Comparison of ENCODE assay signal across 1 cellular context in the genomic region with DNA sequence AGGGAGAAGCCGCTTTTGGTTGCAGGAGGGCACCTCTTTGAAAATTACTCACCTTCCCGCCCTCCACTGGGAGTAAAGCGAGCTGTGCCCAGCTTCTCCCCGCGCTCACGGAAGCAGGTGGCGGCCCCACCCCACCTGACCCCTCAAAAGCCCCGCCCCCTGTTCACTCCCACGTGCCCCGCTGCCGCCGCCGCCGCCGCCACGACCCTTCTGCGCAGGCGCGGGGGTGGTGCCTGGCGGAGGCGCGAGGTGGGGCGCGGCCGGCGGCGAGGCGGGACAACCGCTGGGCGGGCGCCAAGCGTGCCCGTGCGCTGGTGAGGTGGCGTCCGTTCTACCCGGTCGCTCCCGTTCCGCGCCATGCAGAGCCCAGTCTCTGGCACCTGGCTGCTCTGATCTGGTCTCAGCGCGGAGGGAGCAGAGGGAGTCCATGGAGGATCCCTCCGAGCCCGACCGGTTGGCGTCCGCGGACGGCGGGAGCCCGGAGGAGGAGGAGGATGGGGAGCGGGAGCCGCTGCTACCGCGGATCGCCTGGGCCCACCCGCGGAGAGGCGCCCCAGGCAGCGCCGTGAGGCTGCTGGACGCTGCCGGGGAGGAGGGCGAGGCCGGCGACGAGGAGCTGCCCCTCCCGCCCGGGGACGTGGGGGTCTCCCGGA.
TF ChIP-seq lines count a peak whose summit lies in the region.

Gene PI4K2B (plus strand): TSS at position 297 of the 653 bp plus-strand sequence. CDS start 131 bp downstream, at position 428.

TF ChIP-seq in K562, 482 proteins besides CTCF, POLR2A, EP300 and RAD21 (continued from another document and continues in another):
- TF ChIP-seq, protein P1, sequence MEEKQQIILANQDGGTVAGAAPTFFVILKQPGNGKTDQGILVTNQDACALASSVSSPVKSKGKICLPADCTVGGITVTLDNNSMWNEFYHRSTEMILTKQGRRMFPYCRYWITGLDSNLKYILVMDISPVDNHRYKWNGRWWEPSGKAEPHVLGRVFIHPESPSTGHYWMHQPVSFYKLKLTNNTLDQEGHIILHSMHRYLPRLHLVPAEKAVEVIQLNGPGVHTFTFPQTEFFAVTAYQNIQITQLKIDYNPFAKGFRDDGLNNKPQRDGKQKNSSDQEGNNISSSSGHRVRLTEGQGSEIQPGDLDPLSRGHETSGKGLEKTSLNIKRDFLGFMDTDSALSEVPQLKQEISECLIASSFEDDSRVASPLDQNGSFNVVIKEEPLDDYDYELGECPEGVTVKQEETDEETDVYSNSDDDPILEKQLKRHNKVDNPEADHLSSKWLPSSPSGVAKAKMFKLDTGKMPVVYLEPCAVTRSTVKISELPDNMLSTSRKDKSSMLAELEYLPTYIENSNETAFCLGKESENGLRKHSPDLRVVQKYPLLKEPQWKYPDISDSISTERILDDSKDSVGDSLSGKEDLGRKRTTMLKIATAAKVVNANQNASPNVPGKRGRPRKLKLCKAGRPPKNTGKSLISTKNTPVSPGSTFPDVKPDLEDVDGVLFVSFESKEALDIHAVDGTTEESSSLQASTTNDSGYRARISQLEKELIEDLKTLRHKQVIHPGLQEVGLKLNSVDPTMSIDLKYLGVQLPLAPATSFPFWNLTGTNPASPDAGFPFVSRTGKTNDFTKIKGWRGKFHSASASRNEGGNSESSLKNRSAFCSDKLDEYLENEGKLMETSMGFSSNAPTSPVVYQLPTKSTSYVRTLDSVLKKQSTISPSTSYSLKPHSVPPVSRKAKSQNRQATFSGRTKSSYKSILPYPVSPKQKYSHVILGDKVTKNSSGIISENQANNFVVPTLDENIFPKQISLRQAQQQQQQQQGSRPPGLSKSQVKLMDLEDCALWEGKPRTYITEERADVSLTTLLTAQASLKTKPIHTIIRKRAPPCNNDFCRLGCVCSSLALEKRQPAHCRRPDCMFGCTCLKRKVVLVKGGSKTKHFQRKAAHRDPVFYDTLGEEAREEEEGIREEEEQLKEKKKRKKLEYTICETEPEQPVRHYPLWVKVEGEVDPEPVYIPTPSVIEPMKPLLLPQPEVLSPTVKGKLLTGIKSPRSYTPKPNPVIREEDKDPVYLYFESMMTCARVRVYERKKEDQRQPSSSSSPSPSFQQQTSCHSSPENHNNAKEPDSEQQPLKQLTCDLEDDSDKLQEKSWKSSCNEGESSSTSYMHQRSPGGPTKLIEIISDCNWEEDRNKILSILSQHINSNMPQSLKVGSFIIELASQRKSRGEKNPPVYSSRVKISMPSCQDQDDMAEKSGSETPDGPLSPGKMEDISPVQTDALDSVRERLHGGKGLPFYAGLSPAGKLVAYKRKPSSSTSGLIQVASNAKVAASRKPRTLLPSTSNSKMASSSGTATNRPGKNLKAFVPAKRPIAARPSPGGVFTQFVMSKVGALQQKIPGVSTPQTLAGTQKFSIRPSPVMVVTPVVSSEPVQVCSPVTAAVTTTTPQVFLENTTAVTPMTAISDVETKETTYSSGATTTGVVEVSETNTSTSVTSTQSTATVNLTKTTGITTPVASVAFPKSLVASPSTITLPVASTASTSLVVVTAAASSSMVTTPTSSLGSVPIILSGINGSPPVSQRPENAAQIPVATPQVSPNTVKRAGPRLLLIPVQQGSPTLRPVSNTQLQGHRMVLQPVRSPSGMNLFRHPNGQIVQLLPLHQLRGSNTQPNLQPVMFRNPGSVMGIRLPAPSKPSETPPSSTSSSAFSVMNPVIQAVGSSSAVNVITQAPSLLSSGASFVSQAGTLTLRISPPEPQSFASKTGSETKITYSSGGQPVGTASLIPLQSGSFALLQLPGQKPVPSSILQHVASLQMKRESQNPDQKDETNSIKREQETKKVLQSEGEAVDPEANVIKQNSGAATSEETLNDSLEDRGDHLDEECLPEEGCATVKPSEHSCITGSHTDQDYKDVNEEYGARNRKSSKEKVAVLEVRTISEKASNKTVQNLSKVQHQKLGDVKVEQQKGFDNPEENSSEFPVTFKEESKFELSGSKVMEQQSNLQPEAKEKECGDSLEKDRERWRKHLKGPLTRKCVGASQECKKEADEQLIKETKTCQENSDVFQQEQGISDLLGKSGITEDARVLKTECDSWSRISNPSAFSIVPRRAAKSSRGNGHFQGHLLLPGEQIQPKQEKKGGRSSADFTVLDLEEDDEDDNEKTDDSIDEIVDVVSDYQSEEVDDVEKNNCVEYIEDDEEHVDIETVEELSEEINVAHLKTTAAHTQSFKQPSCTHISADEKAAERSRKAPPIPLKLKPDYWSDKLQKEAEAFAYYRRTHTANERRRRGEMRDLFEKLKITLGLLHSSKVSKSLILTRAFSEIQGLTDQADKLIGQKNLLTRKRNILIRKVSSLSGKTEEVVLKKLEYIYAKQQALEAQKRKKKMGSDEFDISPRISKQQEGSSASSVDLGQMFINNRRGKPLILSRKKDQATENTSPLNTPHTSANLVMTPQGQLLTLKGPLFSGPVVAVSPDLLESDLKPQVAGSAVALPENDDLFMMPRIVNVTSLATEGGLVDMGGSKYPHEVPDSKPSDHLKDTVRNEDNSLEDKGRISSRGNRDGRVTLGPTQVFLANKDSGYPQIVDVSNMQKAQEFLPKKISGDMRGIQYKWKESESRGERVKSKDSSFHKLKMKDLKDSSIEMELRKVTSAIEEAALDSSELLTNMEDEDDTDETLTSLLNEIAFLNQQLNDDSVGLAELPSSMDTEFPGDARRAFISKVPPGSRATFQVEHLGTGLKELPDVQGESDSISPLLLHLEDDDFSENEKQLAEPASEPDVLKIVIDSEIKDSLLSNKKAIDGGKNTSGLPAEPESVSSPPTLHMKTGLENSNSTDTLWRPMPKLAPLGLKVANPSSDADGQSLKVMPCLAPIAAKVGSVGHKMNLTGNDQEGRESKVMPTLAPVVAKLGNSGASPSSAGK (IDR thresholded peaks at IDR 0.05) = peak; percentile 82
- TF ChIP-seq MYNN (IDR thresholded peaks at IDR 0.05) (no peak), MYNN (CRISPR knock-in tag; IDR thresholded peaks at IDR 0.05) (no peak), POLR2AphosphoS2 (IDR thresholded peaks at IDR 0.05; ENCODE audit: low read length) (no peak), USF2 (CRISPR knock-in tag; IDR thresholded peaks at IDR 0.05) (peak; percentile 82), HMG20A (CRISPR knock-in tag; conservative IDR thresholded peaks at IDR 0.05) (no peak), FOXA3 (CRISPR knock-in tag; conservative IDR thresholded peaks at IDR 0.05 in 1 of 2, IDR thresholded peaks at IDR 0.05 in 1 of 2) (peak in 1 of 2 experiments; percentile 10; a peak in 1 of 4 replicates), HINFP (tag; conservative IDR thresholded peaks at IDR 0.05; ENCODE audit: low read depth) (no peak), YY1 (IDR thresholded peaks at IDR 0.05; ENCODE audit: borderline replicate concordance in 1 of 3, control insufficient read depth in 1 of 3, extremely low read depth in 1 of 3, insufficient read depth in 3 of 3, insufficient read length in 1 of 3, insufficient replicate concordance in 2 of 3, low read depth in 1 of 3, low read length in 2 of 3) (peak in 2 of 3 experiments; percentile 33 to 63), PHF20 (IDR thresholded peaks at IDR 0.05; ENCODE audit: partially characterized antibody) (no peak), POLR2G (IDR thresholded peaks at IDR 0.05; ENCODE audit: low read depth, low read length) (peak; percentile 96), HSF4 (CRISPR knock-in tag; IDR thresholded peaks at IDR 0.05; ENCODE audit: borderline replicate concordance) (no peak), RFX5 (IDR thresholded peaks at IDR 0.05; ENCODE audit: low read depth, low read length) (no peak), ZFX (CRISPR knock-in tag; IDR thresholded peaks at IDR 0.05) (peak; percentile 77), PTBP1 (IDR thresholded peaks at IDR 0.05; ENCODE audit: low read depth, low read length) (no peak), GATA2 (CRISPR knock-in tag; IDR thresholded peaks at IDR 0.05) (no peak), ZNF143 (CRISPR knock-in tag; IDR thresholded peaks at IDR 0.05) (no peak), FOXK2 (conservative IDR thresholded peaks at IDR 0.05 in 1 of 2, IDR thresholded peaks at IDR 0.05 in 1 of 2; ENCODE audit: low read depth in 2 of 2) (no peak), ZKSCAN1 (IDR thresholded peaks at IDR 0.05; ENCODE audit: low read depth, low read length) (no peak), PREB (CRISPR knock-in tag; IDR thresholded peaks at IDR 0.05) (no peak), SAFB (IDR thresholded peaks at IDR 0.05; ENCODE audit: borderline replicate concordance, low read depth, low read length) (0 out of 2 replicates have a peak, but pooled peaks have one; percentile 22), BRF1 (IDR thresholded peaks at IDR 0.05; ENCODE audit: borderline replicate concordance, extremely low read depth, insufficient read length) (no peak), CEBPB (tag; IDR thresholded peaks at IDR 0.05) (no peak), PYGO2 (tag; IDR thresholded peaks at IDR 0.05) (no peak), ZNF3 (CRISPR knock-in tag; IDR thresholded peaks at IDR 0.05) (no peak), POU5F1 (IDR thresholded peaks at IDR 0.05; ENCODE audit: borderline replicate concordance, low read depth, low read length, partially characterized antibody) (no peak), TARDBP (IDR thresholded peaks at IDR 0.05) (no peak), ZNF639 (CRISPR knock-in tag; conservative IDR thresholded peaks at IDR 0.05 in 1 of 2, IDR thresholded peaks at IDR 0.05 in 1 of 2) (no peak)
- TF ChIP-seq, protein P2, sequence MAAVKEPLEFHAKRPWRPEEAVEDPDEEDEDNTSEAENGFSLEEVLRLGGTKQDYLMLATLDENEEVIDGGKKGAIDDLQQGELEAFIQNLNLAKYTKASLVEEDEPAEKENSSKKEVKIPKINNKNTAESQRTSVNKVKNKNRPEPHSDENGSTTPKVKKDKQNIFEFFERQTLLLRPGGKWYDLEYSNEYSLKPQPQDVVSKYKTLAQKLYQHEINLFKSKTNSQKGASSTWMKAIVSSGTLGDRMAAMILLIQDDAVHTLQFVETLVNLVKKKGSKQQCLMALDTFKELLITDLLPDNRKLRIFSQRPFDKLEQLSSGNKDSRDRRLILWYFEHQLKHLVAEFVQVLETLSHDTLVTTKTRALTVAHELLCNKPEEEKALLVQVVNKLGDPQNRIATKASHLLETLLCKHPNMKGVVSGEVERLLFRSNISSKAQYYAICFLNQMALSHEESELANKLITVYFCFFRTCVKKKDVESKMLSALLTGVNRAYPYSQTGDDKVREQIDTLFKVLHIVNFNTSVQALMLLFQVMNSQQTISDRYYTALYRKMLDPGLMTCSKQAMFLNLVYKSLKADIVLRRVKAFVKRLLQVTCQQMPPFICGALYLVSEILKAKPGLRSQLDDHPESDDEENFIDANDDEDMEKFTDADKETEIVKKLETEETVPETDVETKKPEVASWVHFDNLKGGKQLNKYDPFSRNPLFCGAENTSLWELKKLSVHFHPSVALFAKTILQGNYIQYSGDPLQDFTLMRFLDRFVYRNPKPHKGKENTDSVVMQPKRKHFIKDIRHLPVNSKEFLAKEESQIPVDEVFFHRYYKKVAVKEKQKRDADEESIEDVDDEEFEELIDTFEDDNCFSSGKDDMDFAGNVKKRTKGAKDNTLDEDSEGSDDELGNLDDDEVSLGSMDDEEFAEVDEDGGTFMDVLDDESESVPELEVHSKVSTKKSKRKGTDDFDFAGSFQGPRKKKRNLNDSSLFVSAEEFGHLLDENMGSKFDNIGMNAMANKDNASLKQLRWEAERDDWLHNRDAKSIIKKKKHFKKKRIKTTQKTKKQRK (IDR thresholded peaks at IDR 0.05; ENCODE audit: borderline replicate concordance, low read depth, low read length) = no peak
- TF ChIP-seq, protein P3, sequence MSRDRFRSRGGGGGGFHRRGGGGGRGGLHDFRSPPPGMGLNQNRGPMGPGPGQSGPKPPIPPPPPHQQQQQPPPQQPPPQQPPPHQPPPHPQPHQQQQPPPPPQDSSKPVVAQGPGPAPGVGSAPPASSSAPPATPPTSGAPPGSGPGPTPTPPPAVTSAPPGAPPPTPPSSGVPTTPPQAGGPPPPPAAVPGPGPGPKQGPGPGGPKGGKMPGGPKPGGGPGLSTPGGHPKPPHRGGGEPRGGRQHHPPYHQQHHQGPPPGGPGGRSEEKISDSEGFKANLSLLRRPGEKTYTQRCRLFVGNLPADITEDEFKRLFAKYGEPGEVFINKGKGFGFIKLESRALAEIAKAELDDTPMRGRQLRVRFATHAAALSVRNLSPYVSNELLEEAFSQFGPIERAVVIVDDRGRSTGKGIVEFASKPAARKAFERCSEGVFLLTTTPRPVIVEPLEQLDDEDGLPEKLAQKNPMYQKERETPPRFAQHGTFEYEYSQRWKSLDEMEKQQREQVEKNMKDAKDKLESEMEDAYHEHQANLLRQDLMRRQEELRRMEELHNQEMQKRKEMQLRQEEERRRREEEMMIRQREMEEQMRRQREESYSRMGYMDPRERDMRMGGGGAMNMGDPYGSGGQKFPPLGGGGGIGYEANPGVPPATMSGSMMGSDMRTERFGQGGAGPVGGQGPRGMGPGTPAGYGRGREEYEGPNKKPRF (IDR thresholded peaks at IDR 0.05; ENCODE audit: low read depth, low read length) = no peak
